1 cellular context compared by ENCODE assay signal in the genomic region with DNA sequence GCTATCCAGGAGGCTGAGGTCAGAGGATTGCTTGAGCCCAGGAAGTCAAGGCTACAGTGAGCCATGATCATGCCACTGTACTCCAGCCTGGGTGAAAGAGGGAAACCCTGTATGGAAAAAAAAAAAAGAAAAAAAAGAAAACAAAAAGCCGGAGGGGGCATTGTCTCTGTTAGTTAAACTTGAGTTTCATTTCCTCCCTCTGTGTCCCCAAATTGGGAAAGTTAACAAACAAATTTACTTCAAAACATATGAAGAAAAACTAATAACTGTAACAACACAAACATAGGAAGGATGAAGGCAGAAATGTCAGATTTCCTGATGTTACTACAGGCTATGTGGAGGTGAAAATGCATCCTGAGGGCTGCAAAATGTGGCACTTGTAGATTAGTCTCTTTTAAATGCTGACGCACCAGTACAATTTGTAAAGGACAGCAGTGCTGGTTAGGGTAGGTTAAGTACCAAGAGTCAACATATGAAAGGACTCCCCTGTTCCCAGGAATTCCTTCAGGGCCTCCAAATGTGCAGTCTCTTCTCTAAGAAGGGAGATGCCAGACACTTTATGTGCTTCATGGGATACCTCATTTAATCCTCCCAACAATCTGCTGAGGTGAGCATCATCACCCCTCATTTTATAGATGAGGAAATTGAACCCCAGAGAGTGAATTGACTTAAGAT.
TF ChIP-seq lines count a peak whose summit lies in the region.

No MANE protein-coding gene starts in this region.

TF ChIP-seq in H1, 55 proteins besides CTCF, POLR2A, EP300 and RAD21 (continued from another document):
- TF ChIP-seq, protein P1, sequence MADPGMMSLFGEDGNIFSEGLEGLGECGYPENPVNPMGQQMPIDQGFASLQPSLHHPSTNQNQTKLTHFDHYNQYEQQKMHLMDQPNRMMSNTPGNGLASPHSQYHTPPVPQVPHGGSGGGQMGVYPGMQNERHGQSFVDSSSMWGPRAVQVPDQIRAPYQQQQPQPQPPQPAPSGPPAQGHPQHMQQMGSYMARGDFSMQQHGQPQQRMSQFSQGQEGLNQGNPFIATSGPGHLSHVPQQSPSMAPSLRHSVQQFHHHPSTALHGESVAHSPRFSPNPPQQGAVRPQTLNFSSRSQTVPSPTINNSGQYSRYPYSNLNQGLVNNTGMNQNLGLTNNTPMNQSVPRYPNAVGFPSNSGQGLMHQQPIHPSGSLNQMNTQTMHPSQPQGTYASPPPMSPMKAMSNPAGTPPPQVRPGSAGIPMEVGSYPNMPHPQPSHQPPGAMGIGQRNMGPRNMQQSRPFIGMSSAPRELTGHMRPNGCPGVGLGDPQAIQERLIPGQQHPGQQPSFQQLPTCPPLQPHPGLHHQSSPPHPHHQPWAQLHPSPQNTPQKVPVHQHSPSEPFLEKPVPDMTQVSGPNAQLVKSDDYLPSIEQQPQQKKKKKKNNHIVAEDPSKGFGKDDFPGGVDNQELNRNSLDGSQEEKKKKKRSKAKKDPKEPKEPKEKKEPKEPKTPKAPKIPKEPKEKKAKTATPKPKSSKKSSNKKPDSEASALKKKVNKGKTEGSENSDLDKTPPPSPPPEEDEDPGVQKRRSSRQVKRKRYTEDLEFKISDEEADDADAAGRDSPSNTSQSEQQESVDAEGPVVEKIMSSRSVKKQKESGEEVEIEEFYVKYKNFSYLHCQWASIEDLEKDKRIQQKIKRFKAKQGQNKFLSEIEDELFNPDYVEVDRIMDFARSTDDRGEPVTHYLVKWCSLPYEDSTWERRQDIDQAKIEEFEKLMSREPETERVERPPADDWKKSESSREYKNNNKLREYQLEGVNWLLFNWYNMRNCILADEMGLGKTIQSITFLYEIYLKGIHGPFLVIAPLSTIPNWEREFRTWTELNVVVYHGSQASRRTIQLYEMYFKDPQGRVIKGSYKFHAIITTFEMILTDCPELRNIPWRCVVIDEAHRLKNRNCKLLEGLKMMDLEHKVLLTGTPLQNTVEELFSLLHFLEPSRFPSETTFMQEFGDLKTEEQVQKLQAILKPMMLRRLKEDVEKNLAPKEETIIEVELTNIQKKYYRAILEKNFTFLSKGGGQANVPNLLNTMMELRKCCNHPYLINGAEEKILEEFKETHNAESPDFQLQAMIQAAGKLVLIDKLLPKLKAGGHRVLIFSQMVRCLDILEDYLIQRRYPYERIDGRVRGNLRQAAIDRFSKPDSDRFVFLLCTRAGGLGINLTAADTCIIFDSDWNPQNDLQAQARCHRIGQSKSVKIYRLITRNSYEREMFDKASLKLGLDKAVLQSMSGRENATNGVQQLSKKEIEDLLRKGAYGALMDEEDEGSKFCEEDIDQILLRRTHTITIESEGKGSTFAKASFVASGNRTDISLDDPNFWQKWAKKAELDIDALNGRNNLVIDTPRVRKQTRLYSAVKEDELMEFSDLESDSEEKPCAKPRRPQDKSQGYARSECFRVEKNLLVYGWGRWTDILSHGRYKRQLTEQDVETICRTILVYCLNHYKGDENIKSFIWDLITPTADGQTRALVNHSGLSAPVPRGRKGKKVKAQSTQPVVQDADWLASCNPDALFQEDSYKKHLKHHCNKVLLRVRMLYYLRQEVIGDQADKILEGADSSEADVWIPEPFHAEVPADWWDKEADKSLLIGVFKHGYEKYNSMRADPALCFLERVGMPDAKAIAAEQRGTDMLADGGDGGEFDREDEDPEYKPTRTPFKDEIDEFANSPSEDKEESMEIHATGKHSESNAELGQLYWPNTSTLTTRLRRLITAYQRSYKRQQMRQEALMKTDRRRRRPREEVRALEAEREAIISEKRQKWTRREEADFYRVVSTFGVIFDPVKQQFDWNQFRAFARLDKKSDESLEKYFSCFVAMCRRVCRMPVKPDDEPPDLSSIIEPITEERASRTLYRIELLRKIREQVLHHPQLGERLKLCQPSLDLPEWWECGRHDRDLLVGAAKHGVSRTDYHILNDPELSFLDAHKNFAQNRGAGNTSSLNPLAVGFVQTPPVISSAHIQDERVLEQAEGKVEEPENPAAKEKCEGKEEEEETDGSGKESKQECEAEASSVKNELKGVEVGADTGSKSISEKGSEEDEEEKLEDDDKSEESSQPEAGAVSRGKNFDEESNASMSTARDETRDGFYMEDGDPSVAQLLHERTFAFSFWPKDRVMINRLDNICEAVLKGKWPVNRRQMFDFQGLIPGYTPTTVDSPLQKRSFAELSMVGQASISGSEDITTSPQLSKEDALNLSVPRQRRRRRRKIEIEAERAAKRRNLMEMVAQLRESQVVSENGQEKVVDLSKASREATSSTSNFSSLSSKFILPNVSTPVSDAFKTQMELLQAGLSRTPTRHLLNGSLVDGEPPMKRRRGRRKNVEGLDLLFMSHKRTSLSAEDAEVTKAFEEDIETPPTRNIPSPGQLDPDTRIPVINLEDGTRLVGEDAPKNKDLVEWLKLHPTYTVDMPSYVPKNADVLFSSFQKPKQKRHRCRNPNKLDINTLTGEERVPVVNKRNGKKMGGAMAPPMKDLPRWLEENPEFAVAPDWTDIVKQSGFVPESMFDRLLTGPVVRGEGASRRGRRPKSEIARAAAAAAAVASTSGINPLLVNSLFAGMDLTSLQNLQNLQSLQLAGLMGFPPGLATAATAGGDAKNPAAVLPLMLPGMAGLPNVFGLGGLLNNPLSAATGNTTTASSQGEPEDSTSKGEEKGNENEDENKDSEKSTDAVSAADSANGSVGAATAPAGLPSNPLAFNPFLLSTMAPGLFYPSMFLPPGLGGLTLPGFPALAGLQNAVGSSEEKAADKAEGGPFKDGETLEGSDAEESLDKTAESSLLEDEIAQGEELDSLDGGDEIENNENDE (IDR thresholded peaks at IDR 0.05; ENCODE audit: insufficient replicate concordance, low read length), result peak; percentile 85
